In genomic region chr3:129558076-129558771, GRCh38 we compare ENCODE assay signal across 2 cellular contexts.
TF ChIP-seq lines count a peak whose summit lies in the region.

No MANE protein-coding gene starts in this region.

TF ChIP-seq in HepG2, 621 proteins besides CTCF, POLR2A, EP300 and RAD21:
- TF ChIP-seq PHF20 (CRISPR knock-in tag; IDR thresholded peaks at IDR 0.05), result 0 out of 2 replicates have a peak, but pooled peaks have one; percentile 1
- TF ChIP-seq CAMTA2 (CRISPR knock-in tag; IDR thresholded peaks at IDR 0.05; ENCODE audit: borderline replicate concordance), result no peak
- peak; percentile 27; the same call in 1 of the 2 replicates for TF ChIP-seq ZBTB38 (CRISPR knock-in tag; IDR thresholded peaks at IDR 0.05)
- TF ChIP-seq CHCHD3 (CRISPR knock-in tag; IDR thresholded peaks at IDR 0.05), result no peak
- 0 out of 2 replicates have a peak, but pooled peaks have one; percentile 4 for TF ChIP-seq MTERF4 (CRISPR knock-in tag; IDR thresholded peaks at IDR 0.05)
- TF ChIP-seq AGO2 (optimal IDR thresholded peaks at IDR 0.05; ENCODE audit: low read depth, low read length), result peak; percentile 7
TF ChIP-seq in HepG2: peak in this region for 4.

TF ChIP-seq in GM12878, 131 proteins besides CTCF, POLR2A, EP300 and RAD21:
- TF ChIP-seq NR2F1 (conservative IDR thresholded peaks at IDR 0.05), result 0 out of 2 replicates have a peak, but pooled peaks have one; percentile 12
- TF ChIP-seq SIX5 (IDR thresholded peaks at IDR 0.05; ENCODE audit: low read depth, low read length, severe bottlenecking), result no peak
